16 cellular contexts compared by ENCODE assay signal in the genomic region with DNA sequence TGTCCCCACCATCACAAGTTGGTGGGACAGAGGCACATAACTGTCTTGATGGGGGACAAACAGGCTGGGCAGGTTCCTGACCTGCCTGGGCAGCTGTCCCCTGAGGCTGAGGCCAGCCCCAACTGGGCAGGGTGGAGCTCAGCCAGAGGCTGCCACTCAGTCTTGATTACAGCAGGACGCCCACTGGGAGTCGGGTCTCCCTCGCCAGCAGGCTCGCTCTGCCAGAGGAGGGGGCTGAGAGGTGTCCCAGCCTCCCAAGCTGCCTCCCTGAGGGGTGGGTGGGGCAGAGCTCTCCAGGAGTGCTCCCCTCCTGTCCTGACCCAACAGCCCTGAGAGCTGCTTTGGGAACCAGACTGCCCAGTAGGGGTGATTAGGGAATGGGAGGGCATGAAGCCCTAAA. TPM values are rescaled to one million over a fixed set of nuclear protein-coding genes. Genes with fewer than 3 reads are reported as not detected.
DNase-seq lines count a peak whose midpoint lies in the region; ATAC-seq and TF ChIP-seq lines count a peak whose summit lies in the region.
"Had no signal": no experiment of that assay in that cellular context is flagged by ENCODE, and none has a peak within 500 bp of the region (broad histone marks: within the 10 kb centered on the region; RNA-seq: fewer than 3 reads in every experiment).

No MANE protein-coding gene starts in this region.

- H3K4me3 ChIP-seq in CD4-positive, CD25-positive, alpha-beta regulatory T cell (ENCODE audit: low read depth, low read length) = no peak overlapping the region
- H3K4me3 ChIP-seq in HEK293 (ENCODE audit: low read depth, low read length) (no peak overlapping the region), coronary artery (no peak overlapping the region), neural progenitor cell (no peak overlapping the region)
- H3K4me3 ChIP-seq: vagina had no signal

- no peaks in the 10 kb centered on the region for H3K9me3 ChIP-seq in CD4-positive, CD25-positive, alpha-beta regulatory T cell (ENCODE audit: control insufficient read depth in 2 of 2, low read length in 2 of 2)
- H3K9me3 ChIP-seq in HEK293 (ENCODE audit: control insufficient read depth, insufficient read depth, low read depth, low read length) (no peaks in the 10 kb centered on the region), neural progenitor cell (ENCODE audit: low read depth) (no peaks in the 10 kb centered on the region)
- H3K9me3 ChIP-seq: SK-N-SH, vagina had no signal

- POLR2A ChIA-PET in HEK293 (lab: Yijun Ruan, JAX) = interaction anchor here (0.5 kb wide), 1 partner anchor 270 kb away, joined by 3 read pairs; no protein-coding TSS in a partner anchor

- TF ChIP-seq CTCF in HEK293 (tag by site-specific recombination; IDR thresholded peaks at IDR 0.05) (no peak), coronary artery (IDR thresholded peaks at IDR 0.05) (no peak), neural progenitor cell (IDR thresholded peaks at IDR 0.05) (no peak)

- H3K4me1 Mint-ChIP-seq in CD4-positive, CD25-positive, alpha-beta regulatory T cell = peaks cover 0 to 54% (median 32%) of the 10 kb centered on the region in 4 donors
- peaks cover 21% of the 10 kb centered on the region for H3K4me1 Mint-ChIP-seq in neural progenitor cell

- peaks cover 10% of the 10 kb centered on the region for H3K36me3 Mint-ChIP-seq in CD4-positive, CD25-positive, alpha-beta regulatory T cell
- H3K36me3 Mint-ChIP-seq in neural progenitor cell = peaks cover 15% of the 10 kb centered on the region

- no peak for ATAC-seq in CD4-positive, CD25-positive, alpha-beta regulatory T cell (ENCODE audit: low read depth in 2 of 2)
- ATAC-seq: right cardiac atrium; stimulated activated memory B cell treated with anti-CD40 and anti-IgM and Interleukin-4, amounts not matched to agents 10 μg/mL and 1 μg/mL and 100 μg/mL, for 72 hours had no signal

- no peak overlapping the region for H3K9ac ChIP-seq in neural progenitor cell
- H3K9ac ChIP-seq: SK-N-SH had no signal

- no peak overlapping the region for H3K27ac ChIP-seq in CD4-positive, CD25-positive, alpha-beta regulatory T cell (ENCODE audit: insufficient read depth, low read length, poor library complexity, severe bottlenecking)
- H3K27ac ChIP-seq in HEK293 (ENCODE audit: extremely low read depth, low read depth, low read length) (no peak overlapping the region), coronary artery (peak overlapping the region; percentile 63 to 93), neural progenitor cell (no peak overlapping the region)
- H3K27ac ChIP-seq: HL-60 had no signal

- peaks cover 5% of the 10 kb centered on the region for H3K79me2 ChIP-seq in neural progenitor cell (ENCODE audit: low read depth)

- H2AFZ ChIP-seq in neural progenitor cell (replicated peaks) = no peak overlapping the region

- peaks cover 23% of the 10 kb centered on the region for H4K20me1 ChIP-seq in neural progenitor cell (ENCODE audit: low read depth)

- DNase-seq in CD4-positive, CD25-positive, alpha-beta regulatory T cell = no peak
- no peak for DNase-seq in coronary artery (ENCODE audit: low spot score)
- DNase-seq in neural progenitor cell (ENCODE audit: low spot score) = no peak
- DNase-seq in central memory CD4-positive, alpha-beta T cell = no peak
- DNase-seq in NCI-H748 treated with DMSO at 0.1 percent for 48 hours (lab: John Stamatoyannopoulos, UW) = no peak
- no peak for DNase-seq in AML-193 (lab: John Stamatoyannopoulos, UW)
- no peak for DNase-seq in NCI-H82 treated with DMSO at 0.1 percent for 48 hours (lab: John Stamatoyannopoulos, UW; ENCODE audit: unreplicated experiment)
- DNase-seq: GDM1; NCI-H2107; SK-N-SH; stimulated activated CD4-positive, alpha-beta T cell treated with anti-CD3 and anti-CD28 coated beads, Interleukin-4, amount 100 ng/mL, for 4 hours had no signal

- H3K4me3 Mint-ChIP-seq in CD4-positive, CD25-positive, alpha-beta regulatory T cell = peak overlapping the region in 3 of 4 donors; percentile 63 to 97 (median 94)
- H3K4me3 Mint-ChIP-seq in neural progenitor cell = peak overlapping the region; percentile 50

- CTCF ChIA-PET in HEK293 (lab: Yijun Ruan, JAX) = interaction anchor here (0.6 to 11.0 kb wide), 3 partner anchors 11 to 43 kb away, joined by 3 to 267 read pairs (median 9); no protein-coding TSS in a partner anchor

- no peaks in the 10 kb centered on the region for H3K27me3 Mint-ChIP-seq in CD4-positive, CD25-positive, alpha-beta regulatory T cell
- H3K27me3 Mint-ChIP-seq in neural progenitor cell (ENCODE audit: insufficient read depth, low read depth) = peaks cover 17% of the 10 kb centered on the region
- H3K27me3 Mint-ChIP-seq: stimulated activated memory B cell treated with anti-CD40 and anti-IgM and Interleukin-4, amounts not matched to agents 10 μg/mL and 1 μg/mL and 100 μg/mL, for 72 hours had no signal

- H3K27ac Mint-ChIP-seq in CD4-positive, CD25-positive, alpha-beta regulatory T cell = peak overlapping the region; percentile 77 to 96 (median 86)
- no peak overlapping the region for H3K27ac Mint-ChIP-seq in neural progenitor cell

- H3K4me2 ChIP-seq in neural progenitor cell = no peak overlapping the region

- H3F3A ChIP-seq in neural progenitor cell (ENCODE audit: low read depth) = peaks cover 17% of the 10 kb centered on the region

- H3K27me3 ChIP-seq in CD4-positive, CD25-positive, alpha-beta regulatory T cell (ENCODE audit: control insufficient read depth, insufficient read depth, low read length) = no peaks in the 10 kb centered on the region
- peaks cover 11% of the 10 kb centered on the region for H3K27me3 ChIP-seq in neural progenitor cell
- H3K27me3 ChIP-seq: vagina had no signal

- peaks cover 3% of the 10 kb centered on the region for H3K36me3 ChIP-seq in CD4-positive, CD25-positive, alpha-beta regulatory T cell (ENCODE audit: control insufficient read depth, insufficient read depth, low read length)
- peaks cover 0 to 12% of the 10 kb centered on the region in 2 experiments; a peak in 1 of 3 replicates for H3K36me3 ChIP-seq in HEK293 (ENCODE audit: control insufficient read depth in 2 of 2, insufficient read depth in 1 of 2, low read length in 2 of 2)
- no peaks in the 10 kb centered on the region for H3K36me3 ChIP-seq in neural progenitor cell
- H3K36me3 ChIP-seq: vagina had no signal

- H3K4me1 ChIP-seq in CD4-positive, CD25-positive, alpha-beta regulatory T cell (ENCODE audit: control insufficient read depth, insufficient read depth, low read length, poor library complexity, severe bottlenecking) = peaks cover 42% of the 10 kb centered on the region
- peaks cover 8% of the 10 kb centered on the region for H3K4me1 ChIP-seq in HEK293 (ENCODE audit: control insufficient read depth, insufficient read depth, low read length)
- peaks cover 8% of the 10 kb centered on the region for H3K4me1 ChIP-seq in neural progenitor cell

- no peaks in the 10 kb centered on the region for H3K9me3 Mint-ChIP-seq in CD4-positive, CD25-positive, alpha-beta regulatory T cell
- H3K9me3 Mint-ChIP-seq in neural progenitor cell = no peaks in the 10 kb centered on the region
- H3K9me3 Mint-ChIP-seq: stimulated activated memory B cell treated with anti-CD40 and anti-IgM and Interleukin-4, amounts not matched to agents 10 μg/mL and 1 μg/mL and 100 μg/mL, for 72 hours had no signal

TF ChIP-seq in HEK293, 187 proteins besides CTCF, POLR2A, EP300 and RAD21:
- TF ChIP-seq ZIC2 (tag by site-specific recombination; IDR thresholded peaks at IDR 0.05) (peak; percentile 96), GLIS1 (tag by site-specific recombination; IDR thresholded peaks at IDR 0.05) (peak; percentile 50), ZBTB48 (tag by site-specific recombination; IDR thresholded peaks at IDR 0.05) (no peak), ZFHX2 (tag by site-specific recombination; conservative IDR thresholded peaks at IDR 0.05) (peak; percentile 35; the same call in 1 of the 2 replicates), SCRT2 (tag by site-specific recombination; IDR thresholded peaks at IDR 0.05) (no peak), GLIS2 (tag by site-specific recombination; IDR thresholded peaks at IDR 0.05) (0 out of 2 replicates have a peak, but pooled peaks have one; percentile 10)

RNA-seq across cellular contexts. Expression of gene CAMK2G, which starts 1.8 kb away (rescaled TPM):
- 58.8 TPM for total RNA-seq in CD4-positive, CD25-positive, alpha-beta regulatory T cell
- polyA plus RNA-seq in CD4-positive, CD25-positive, alpha-beta regulatory T cell = 1 to 10 TPM; 4.3 to 5.3 (median 4.7) TPM
- 35.0 and 36.6 TPM in 2 replicates for total RNA-seq in neural progenitor cell (ENCODE audit: low replicate concordance)

RNA-seq across cellular contexts. Expression of gene PLAU, which starts 34.8 kb away (rescaled TPM):
- total RNA-seq in CD4-positive, CD25-positive, alpha-beta regulatory T cell = 0.35 TPM
- not detected for polyA plus RNA-seq in CD4-positive, CD25-positive, alpha-beta regulatory T cell
- 7.6 and 10.7 TPM in 2 replicates for total RNA-seq in neural progenitor cell (ENCODE audit: low replicate concordance)

Comparison
In these comparisons a context has a peak if more than half of its experiments do, and no peak if none do; other contexts are left out.
1. H3K27ac ChIP-seq: peak in coronary artery (2 of 2); none in CD4-positive, CD25-positive, alpha-beta regulatory T cell (single experiment), HEK293 (single experiment) and neural progenitor cell (single experiment).